In genomic region chr3:158109295-158109803, GRCh38 we compare ENCODE assay signal across 8 cellular contexts.
DNase-seq lines count a peak whose midpoint lies in the region; ATAC-seq and TF ChIP-seq lines count a peak whose summit lies in the region.

No MANE protein-coding gene starts in this region.

- DNase-seq in ACHN (peak; percentile 11), SHP77 (lab: John Stamatoyannopoulos, UW) (peak; percentile 42 to 57), foreskin fibroblast (no peak), HuH-7.5 (ENCODE audit: low spot score) (no peak), Ammon's horn (ENCODE audit: low spot score) (no peak)

- H3K27ac ChIP-seq in skin epidermis, result peak overlapping the region in 14 of 21 experiments; percentile 70 to 94 (median 80)

- H3K4me3 ChIP-seq in foreskin fibroblast (ENCODE audit: low read depth in 1 of 2, low read length in 2 of 2) (peak overlapping the region; percentile 85 to 90), skin epidermis (peak overlapping the region; percentile 68 to 100 (median 91))

- ATAC-seq in GM19438 (IDR thresholded peaks at IDR 0.05; ENCODE audit: low read depth, unreplicated experiment), result peak; percentile 6
- ATAC-seq in GM19455 (IDR thresholded peaks at IDR 0.05; ENCODE audit: unreplicated experiment), result no peak

- in situ Hi-C loops in ACHN (cut with HindIII; ENCODE audit: low pct_ligation_motif_present, low pct_unique_long_range_greater_than_20kb, low sequenced_read_pairs), result no loop called here

- no peak for TF ChIP-seq CTCF in foreskin fibroblast (IDR thresholded peaks at IDR 0.05; ENCODE audit: low read depth, low read length)

Comparison
In these comparisons a context has a peak if more than half of its experiments do, and no peak if none do; other contexts are left out.
1. DNase-seq: peak in ACHN (single experiment) and SHP77 (2 of 2); none in foreskin fibroblast (0 of 2), HuH-7.5 (single experiment) and Ammon's horn (single experiment).